Comparison of ENCODE assay signal across 9 cellular contexts in the genomic region with DNA sequence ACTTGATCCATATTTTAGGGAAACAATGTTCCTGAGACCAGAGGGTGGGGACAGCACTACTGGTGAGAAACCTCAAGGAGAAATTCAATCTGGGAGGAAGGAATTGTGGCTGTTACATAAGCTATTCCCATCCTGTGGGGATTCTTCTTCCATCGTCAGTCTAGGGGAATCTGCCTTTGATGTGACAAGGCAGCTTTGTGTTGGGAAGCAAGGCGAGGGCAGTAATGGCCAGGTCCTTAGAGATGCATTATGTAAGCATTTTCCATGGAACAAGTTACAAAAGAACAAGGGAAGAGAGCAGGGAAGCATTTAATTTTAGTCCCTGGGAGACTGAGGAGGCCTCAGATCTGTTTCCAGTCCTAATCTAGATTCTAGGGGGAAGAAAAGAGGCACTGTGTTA.
"Had no signal": no experiment of that assay in that cellular context is flagged by ENCODE, and none has a peak within 500 bp of the region (broad histone marks: within the 10 kb centered on the region; RNA-seq: fewer than 3 reads in every experiment).

No MANE protein-coding gene starts in this region.

- H3K4me1 Mint-ChIP-seq: activated CD4-positive, alpha-beta memory T cell treated with anti-CD3 and anti-CD28 coated beads, Interleukin-2, amount 10 ng/mL, durations not matched to agents 7 days and 5 days; activated CD4-positive, alpha-beta T cell treated with anti-CD3 and anti-CD28 coated beads for 36 hours; activated naive CD8-positive, alpha-beta T cell treated with anti-CD3 and anti-CD28 coated beads, Interleukin-2, amount 50 U/mL, for 24 hours; natural killer cell had no signal

- H3K4me1 ChIP-seq: thyroid gland had no signal

- H3K4me3 Mint-ChIP-seq: activated CD4-positive, alpha-beta memory T cell treated with anti-CD3 and anti-CD28 coated beads, Interleukin-2, amount 10 ng/mL, durations not matched to agents 7 days and 5 days; activated CD4-positive, alpha-beta T cell treated with anti-CD3 and anti-CD28 coated beads for 36 hours; activated naive CD8-positive, alpha-beta T cell treated with anti-CD3 and anti-CD28 coated beads, Interleukin-2, amount 50 U/mL, for 24 hours; natural killer cell had no signal

- H3K36me3 ChIP-seq: thyroid gland had no signal

- H3K4me3 ChIP-seq: mucosa of descending colon, thyroid gland had no signal

- ATAC-seq: activated CD4-positive, alpha-beta T cell treated with anti-CD3 and anti-CD28 coated beads for 36 hours; activated naive CD8-positive, alpha-beta T cell treated with anti-CD3 and anti-CD28 coated beads, Interleukin-2, amount 50 U/mL, for 24 hours; left lobe of liver; mucosa of descending colon; natural killer cell had no signal

- H3K9me3 ChIP-seq: mucosa of descending colon, thyroid gland had no signal

- H3K27me3 ChIP-seq: thyroid gland had no signal

- H3K27ac Mint-ChIP-seq: activated CD4-positive, alpha-beta memory T cell treated with anti-CD3 and anti-CD28 coated beads, Interleukin-2, amount 10 ng/mL, durations not matched to agents 7 days and 5 days; activated CD4-positive, alpha-beta T cell treated with anti-CD3 and anti-CD28 coated beads for 36 hours; activated naive CD8-positive, alpha-beta T cell treated with anti-CD3 and anti-CD28 coated beads, Interleukin-2, amount 50 U/mL, for 24 hours; natural killer cell had no signal

- H3K27ac ChIP-seq: thyroid gland had no signal

- DNase-seq: activated CD4-positive, alpha-beta memory T cell treated with anti-CD3 and anti-CD28 coated beads, Interleukin-2, amount 10 ng/mL, durations not matched to agents 7 days and 5 days; activated CD4-positive, alpha-beta T cell treated with anti-CD3 and anti-CD28 coated beads for 36 hours; activated naive CD4-positive, alpha-beta T cell; activated naive CD8-positive, alpha-beta T cell treated with anti-CD3 and anti-CD28 coated beads, Interleukin-2, amount 50 U/mL, for 24 hours; hippocampal formation; mucosa of descending colon; natural killer cell; thyroid gland had no signal

- H3K27me3 Mint-ChIP-seq: activated CD4-positive, alpha-beta memory T cell treated with anti-CD3 and anti-CD28 coated beads, Interleukin-2, amount 10 ng/mL, durations not matched to agents 7 days and 5 days; activated naive CD8-positive, alpha-beta T cell treated with anti-CD3 and anti-CD28 coated beads, Interleukin-2, amount 50 U/mL, for 24 hours had no signal

- H3K36me3 Mint-ChIP-seq: natural killer cell had no signal
